ENCODE assay signal across 14 cellular contexts in genomic region chr10:16646474-16647059, GRCh38.
DNase-seq lines count a peak whose midpoint lies in the region; ATAC-seq and TF ChIP-seq lines count a peak whose summit lies in the region.
"Had no signal": no experiment of that assay in that cellular context is flagged by ENCODE, and none has a peak within 500 bp of the region (broad histone marks: within the 10 kb centered on the region; RNA-seq: fewer than 3 reads in every experiment).

No MANE protein-coding gene starts in this region.

- peaks cover 2% of the 10 kb centered on the region for H3K4me1 Mint-ChIP-seq in CD8-positive, alpha-beta T cell (ENCODE audit: low read depth)
- peaks cover 13% of the 10 kb centered on the region for H3K4me1 Mint-ChIP-seq in T-helper 17 cell

- H3K4me1 ChIP-seq in CD8-positive, alpha-beta T cell (ENCODE audit: insufficient read depth, low read length) = no peaks in the 10 kb centered on the region

- CTCF ChIA-PET in CD8-positive, alpha-beta T cell (lab: Charles Lee) = interaction anchor here (0.7 kb wide), 1 partner anchor 240 kb away, joined by 3 read pairs; no protein-coding TSS in a partner anchor

- intact Hi-C loops in CD8-positive, alpha-beta T cell (cut with DNase I, micrococcal nuclease) = no loop called here

- H3K4me3 ChIP-seq in CD8-positive, alpha-beta T cell (ENCODE audit: low read depth, low read length) = no peak overlapping the region
- no peak overlapping the region for H3K4me3 ChIP-seq in H7 (ENCODE audit: insufficient read depth, low read depth, low read length)
- H3K4me3 ChIP-seq: cardiac muscle cell, heart right ventricle had no signal

- H3K9me3 Mint-ChIP-seq in CD8-positive, alpha-beta T cell = no peaks in the 10 kb centered on the region
- H3K9me3 Mint-ChIP-seq: IgD-negative memory B cell had no signal

- no peak overlapping the region for H3K4me3 Mint-ChIP-seq in CD8-positive, alpha-beta T cell
- H3K4me3 Mint-ChIP-seq in T-helper 17 cell = no peak overlapping the region
- H3K4me3 Mint-ChIP-seq: IgD-negative memory B cell had no signal

- ATAC-seq in CD8-positive, alpha-beta T cell = no peak
- peak; percentile 37 for ATAC-seq in HG02678 (IDR thresholded peaks at IDR 0.05; ENCODE audit: unreplicated experiment)
- ATAC-seq in T-helper 17 cell = no peak
- ATAC-seq: heart right ventricle, left colon had no signal

- no peak for TF ChIP-seq CTCF in CD8-positive, alpha-beta T cell (IDR thresholded peaks at IDR 0.05)

- H3K27me3 Mint-ChIP-seq in CD8-positive, alpha-beta T cell (ENCODE audit: low read depth) = no peaks in the 10 kb centered on the region
- no peaks in the 10 kb centered on the region for H3K27me3 Mint-ChIP-seq in T-helper 17 cell
- H3K27me3 Mint-ChIP-seq: IgD-negative memory B cell had no signal

- peak overlapping the region; percentile 6 for H3K27ac Mint-ChIP-seq in CD8-positive, alpha-beta T cell
- H3K27ac Mint-ChIP-seq in T-helper 17 cell = peak overlapping the region; percentile 37
- H3K27ac Mint-ChIP-seq: IgD-negative memory B cell had no signal

- no peak overlapping the region for H3K27ac ChIP-seq in CD8-positive, alpha-beta T cell (ENCODE audit: low read depth, low read length)
- H3K27ac ChIP-seq in epithelial cell of prostate = no peak overlapping the region
- H3K27ac ChIP-seq: C4-2B, cardiac muscle cell, heart right ventricle had no signal

- no peak for DNase-seq in CD8-positive, alpha-beta T cell
- no peak for DNase-seq in T-helper 17 cell
- DNase-seq in epithelial cell of prostate (ENCODE audit: low read depth, low spot score) = peak; percentile 12
- DNase-seq in H7 = no peak
- no peak for DNase-seq in A172 (ENCODE audit: low spot score)
- DNase-seq in NCI-H2171 treated with DMSO at 0.1 percent for 48 hours (lab: John Stamatoyannopoulos, UW) = no peak
- DNase-seq in AG08395 (ENCODE audit: low spot score) = no peak
- DNase-seq: heart right ventricle, left colon, NCI-H187 treated with DMSO at 0.1 percent for 48 hours had no signal

- H3K36me3 ChIP-seq in CD8-positive, alpha-beta T cell (ENCODE audit: insufficient read depth, low read length) = no peaks in the 10 kb centered on the region
- no peaks in the 10 kb centered on the region for H3K36me3 ChIP-seq in H7 (replicated peaks; ENCODE audit: control insufficient read depth, insufficient read depth, low read length)
- H3K36me3 ChIP-seq: heart right ventricle had no signal

- H3K36me3 Mint-ChIP-seq in CD8-positive, alpha-beta T cell = peaks cover 3% of the 10 kb centered on the region
- H3K36me3 Mint-ChIP-seq in T-helper 17 cell (ENCODE audit: low read depth) = peaks cover 4% of the 10 kb centered on the region

- POLR2A ChIA-PET in CD8-positive, alpha-beta T cell (lab: Charles Lee) = no interaction called here

- H3K9me3 ChIP-seq in CD8-positive, alpha-beta T cell (ENCODE audit: low read length) = no peaks in the 10 kb centered on the region
- H3K9me3 ChIP-seq in T-helper 17 cell (ENCODE audit: control insufficient read depth, low read length, poor library complexity, severe bottlenecking) = no peaks in the 10 kb centered on the region
- H3K9me3 ChIP-seq: heart right ventricle had no signal

- H3K27me3 ChIP-seq in CD8-positive, alpha-beta T cell (ENCODE audit: insufficient read depth, low read length) = no peaks in the 10 kb centered on the region
- H3K27me3 ChIP-seq in H7 (ENCODE audit: control insufficient read depth, insufficient read depth, low read length) = no peaks in the 10 kb centered on the region
- H3K27me3 ChIP-seq: cardiac muscle cell, heart right ventricle had no signal
